Comparison of ENCODE assay signal across 1 cellular context in the genomic region with DNA sequence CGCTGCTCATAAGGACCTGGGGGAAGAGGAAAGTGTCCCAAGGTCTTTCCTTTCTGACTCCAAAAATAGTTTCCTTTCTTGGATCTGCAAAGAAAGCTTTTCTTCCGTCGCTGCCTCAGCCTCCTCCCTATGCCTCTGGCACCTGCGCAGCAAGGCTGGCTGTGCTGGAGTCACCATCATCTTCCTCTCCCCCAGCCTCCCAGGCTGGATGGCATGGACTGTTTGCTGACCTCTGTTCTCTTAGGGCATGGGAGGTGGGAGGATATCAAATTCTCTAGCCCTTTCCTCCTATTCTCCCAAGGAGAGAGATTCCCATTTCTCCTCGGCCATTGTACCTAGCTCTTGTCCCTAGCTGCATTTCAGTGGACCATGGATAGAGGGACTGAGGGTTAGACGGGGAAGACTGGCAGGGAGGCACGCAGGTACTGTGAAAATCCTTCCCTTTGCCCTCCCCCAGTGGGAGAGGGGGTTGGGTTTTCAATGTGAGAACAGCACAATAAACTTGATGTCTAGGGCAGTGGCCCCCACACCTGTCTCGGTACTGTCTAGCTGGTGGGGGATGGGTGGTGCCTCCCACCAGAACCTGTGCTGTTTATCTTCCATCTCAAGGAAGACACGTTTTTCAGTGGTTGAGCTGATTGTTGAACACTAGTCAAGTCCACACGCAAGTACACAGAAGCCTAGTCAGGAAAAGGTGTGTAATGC.
TF ChIP-seq lines count a peak whose summit lies in the region.

No MANE protein-coding gene starts in this region.

TF ChIP-seq in GM23338, 12 proteins besides CTCF, POLR2A, EP300 and RAD21:
- TF ChIP-seq JUNB (IDR thresholded peaks at IDR 0.05; ENCODE audit: unreplicated experiment) (no peak), NANOG (IDR thresholded peaks at IDR 0.05; ENCODE audit: borderline replicate concordance) (no peak), ZNF331 (CRISPR knock-in tag; IDR thresholded peaks at IDR 0.05; ENCODE audit: low read depth) (no peak), ZNF114 (CRISPR knock-in tag; IDR thresholded peaks at IDR 0.05) (no peak), ZNF462 (CRISPR knock-in tag; IDR thresholded peaks at IDR 0.05) (no peak), CREB1 (CRISPR knock-in tag; IDR thresholded peaks at IDR 0.05; ENCODE audit: low read depth) (no peak)
- TF ChIP-seq, protein P1, sequence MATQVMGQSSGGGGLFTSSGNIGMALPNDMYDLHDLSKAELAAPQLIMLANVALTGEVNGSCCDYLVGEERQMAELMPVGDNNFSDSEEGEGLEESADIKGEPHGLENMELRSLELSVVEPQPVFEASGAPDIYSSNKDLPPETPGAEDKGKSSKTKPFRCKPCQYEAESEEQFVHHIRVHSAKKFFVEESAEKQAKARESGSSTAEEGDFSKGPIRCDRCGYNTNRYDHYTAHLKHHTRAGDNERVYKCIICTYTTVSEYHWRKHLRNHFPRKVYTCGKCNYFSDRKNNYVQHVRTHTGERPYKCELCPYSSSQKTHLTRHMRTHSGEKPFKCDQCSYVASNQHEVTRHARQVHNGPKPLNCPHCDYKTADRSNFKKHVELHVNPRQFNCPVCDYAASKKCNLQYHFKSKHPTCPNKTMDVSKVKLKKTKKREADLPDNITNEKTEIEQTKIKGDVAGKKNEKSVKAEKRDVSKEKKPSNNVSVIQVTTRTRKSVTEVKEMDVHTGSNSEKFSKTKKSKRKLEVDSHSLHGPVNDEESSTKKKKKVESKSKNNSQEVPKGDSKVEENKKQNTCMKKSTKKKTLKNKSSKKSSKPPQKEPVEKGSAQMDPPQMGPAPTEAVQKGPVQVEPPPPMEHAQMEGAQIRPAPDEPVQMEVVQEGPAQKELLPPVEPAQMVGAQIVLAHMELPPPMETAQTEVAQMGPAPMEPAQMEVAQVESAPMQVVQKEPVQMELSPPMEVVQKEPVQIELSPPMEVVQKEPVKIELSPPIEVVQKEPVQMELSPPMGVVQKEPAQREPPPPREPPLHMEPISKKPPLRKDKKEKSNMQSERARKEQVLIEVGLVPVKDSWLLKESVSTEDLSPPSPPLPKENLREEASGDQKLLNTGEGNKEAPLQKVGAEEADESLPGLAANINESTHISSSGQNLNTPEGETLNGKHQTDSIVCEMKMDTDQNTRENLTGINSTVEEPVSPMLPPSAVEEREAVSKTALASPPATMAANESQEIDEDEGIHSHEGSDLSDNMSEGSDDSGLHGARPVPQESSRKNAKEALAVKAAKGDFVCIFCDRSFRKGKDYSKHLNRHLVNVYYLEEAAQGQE (IDR thresholded peaks at IDR 0.05; ENCODE audit: unreplicated experiment), result no peak
- TF ChIP-seq, protein P2, sequence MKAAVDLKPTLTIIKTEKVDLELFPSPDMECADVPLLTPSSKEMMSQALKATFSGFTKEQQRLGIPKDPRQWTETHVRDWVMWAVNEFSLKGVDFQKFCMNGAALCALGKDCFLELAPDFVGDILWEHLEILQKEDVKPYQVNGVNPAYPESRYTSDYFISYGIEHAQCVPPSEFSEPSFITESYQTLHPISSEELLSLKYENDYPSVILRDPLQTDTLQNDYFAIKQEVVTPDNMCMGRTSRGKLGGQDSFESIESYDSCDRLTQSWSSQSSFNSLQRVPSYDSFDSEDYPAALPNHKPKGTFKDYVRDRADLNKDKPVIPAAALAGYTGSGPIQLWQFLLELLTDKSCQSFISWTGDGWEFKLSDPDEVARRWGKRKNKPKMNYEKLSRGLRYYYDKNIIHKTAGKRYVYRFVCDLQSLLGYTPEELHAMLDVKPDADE (IDR thresholded peaks at IDR 0.05), result no peak
